8 cellular contexts compared by ENCODE assay signal in the genomic region with DNA sequence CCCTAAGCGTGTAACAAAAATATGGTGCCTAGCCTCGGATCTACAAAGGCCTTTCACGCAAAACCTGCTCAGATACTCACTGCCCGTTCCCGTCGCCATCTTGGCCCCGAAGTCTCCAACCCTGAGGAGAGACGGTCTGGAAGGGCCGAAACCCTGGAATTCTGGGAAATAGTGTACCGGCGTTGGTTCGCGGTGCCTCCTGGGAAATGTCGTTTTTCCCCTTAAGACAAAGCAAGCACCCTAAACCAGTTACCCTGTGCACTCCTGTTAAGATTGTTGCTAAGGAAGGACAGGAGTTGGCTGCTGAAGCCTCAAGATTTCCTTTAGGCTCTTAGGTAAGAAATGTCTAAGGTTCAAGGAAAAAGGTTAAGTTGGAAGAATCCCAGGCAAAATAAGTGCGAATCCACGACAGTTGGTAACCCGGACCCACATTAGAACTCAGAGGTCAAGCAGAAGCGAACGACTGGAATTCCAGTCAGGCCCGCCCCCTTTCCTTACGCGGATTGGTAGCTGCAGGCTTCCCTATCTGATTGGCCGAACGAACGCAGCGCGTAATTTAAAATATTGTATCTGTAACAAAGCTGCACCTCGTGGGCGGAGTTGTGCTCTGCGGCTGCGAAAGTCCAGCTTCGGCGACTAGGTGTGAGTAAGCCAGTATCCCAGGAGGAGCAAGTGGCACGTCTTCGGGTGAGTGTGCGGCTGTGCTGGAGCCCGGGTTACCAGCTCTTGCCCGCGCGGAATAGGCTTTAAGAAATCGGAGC. TPM values are rescaled to one million over a fixed set of nuclear protein-coding genes. Genes with fewer than 3 reads are reported as not detected.
A peak's percentile ranks its signal among the peaks of the same experiment; 100 is the strongest.
DNase-seq lines count a peak whose midpoint lies in the region; ATAC-seq, FAIRE-seq and TF ChIP-seq lines count a peak whose summit lies in the region.

A gene with protein sequence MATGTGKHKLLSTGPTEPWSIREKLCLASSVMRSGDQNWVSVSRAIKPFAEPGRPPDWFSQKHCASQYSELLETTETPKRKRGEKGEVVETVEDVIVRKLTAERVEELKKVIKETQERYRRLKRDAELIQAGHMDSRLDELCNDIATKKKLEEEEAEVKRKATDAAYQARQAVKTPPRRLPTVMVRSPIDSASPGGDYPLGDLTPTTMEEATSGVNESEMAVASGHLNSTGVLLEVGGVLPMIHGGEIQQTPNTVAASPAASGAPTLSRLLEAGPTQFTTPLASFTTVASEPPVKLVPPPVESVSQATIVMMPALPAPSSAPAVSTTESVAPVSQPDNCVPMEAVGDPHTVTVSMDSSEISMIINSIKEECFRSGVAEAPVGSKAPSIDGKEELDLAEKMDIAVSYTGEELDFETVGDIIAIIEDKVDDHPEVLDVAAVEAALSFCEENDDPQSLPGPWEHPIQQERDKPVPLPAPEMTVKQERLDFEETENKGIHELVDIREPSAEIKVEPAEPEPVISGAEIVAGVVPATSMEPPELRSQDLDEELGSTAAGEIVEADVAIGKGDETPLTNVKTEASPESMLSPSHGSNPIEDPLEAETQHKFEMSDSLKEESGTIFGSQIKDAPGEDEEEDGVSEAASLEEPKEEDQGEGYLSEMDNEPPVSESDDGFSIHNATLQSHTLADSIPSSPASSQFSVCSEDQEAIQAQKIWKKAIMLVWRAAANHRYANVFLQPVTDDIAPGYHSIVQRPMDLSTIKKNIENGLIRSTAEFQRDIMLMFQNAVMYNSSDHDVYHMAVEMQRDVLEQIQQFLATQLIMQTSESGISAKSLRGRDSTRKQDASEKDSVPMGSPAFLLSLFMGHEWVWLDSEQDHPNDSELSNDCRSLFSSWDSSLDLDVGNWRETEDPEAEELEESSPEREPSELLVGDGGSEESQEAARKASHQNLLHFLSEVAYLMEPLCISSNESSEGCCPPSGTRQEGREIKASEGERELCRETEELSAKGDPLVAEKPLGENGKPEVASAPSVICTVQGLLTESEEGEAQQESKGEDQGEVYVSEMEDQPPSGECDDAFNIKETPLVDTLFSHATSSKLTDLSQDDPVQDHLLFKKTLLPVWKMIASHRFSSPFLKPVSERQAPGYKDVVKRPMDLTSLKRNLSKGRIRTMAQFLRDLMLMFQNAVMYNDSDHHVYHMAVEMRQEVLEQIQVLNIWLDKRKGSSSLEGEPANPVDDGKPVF (minus strand): TSS at position 115 of the 761 bp plus-strand sequence. CDS start 16 bp downstream, at position 99.
A gene (plus strand): TSS at position 597 of the 761 bp plus-strand sequence. CDS start 569 bp downstream, outside the sequence.

- peak within 1 kb of the TSS; percentile 100 for H2AFZ ChIP-seq in GM12878 (ENCODE audit: control insufficient read depth, low read depth, low read length)

- TF ChIP-seq RAD21 in GM12878 (IDR thresholded peaks at IDR 0.05; ENCODE audit: insufficient read depth, low read depth, low read length), result no peak

- peak within 1 kb of the TSS; percentile 93 for H3K9ac ChIP-seq in GM12878 (ENCODE audit: control insufficient read depth, insufficient read depth, low read length)

- no peaks in the 10 kb centered on the region; the same call in 1 of the 2 replicates for H3K4me1 ChIP-seq in GM12878 (ENCODE audit: control insufficient read depth, insufficient read depth, low read length)

- in situ Hi-C loops in GM12878 (cut with MboI), result loop anchor here (25.0 kb wide), 1 partner anchor 334 kb away; no protein-coding TSS in a partner anchor

- peak; percentile 97 for FAIRE-seq in GM12878 (lab: Jason Lieb, UNC)

- no peaks in the 10 kb centered on the region for H4K20me1 ChIP-seq in GM12878 (ENCODE audit: control insufficient read depth, insufficient read depth)

- TF ChIP-seq POLR2A in GM12878 (IDR thresholded peaks at IDR 0.05; ENCODE audit: low read depth, low read length), result peak; percentile 73

- POLR2A ChIA-PET in GM12878 (lab: Charles Lee), result interaction anchor here (0.6 to 2.6 kb wide), 10 partner anchors 9 to 1102 kb away, joined by 3 to 9 read pairs (median 5); a partner anchor contains a TSS

- WGBS in GM12878 (ENCODE audit: insufficient coverage, insufficient replicate concordance, low lambda C conversion rate, missing lambda C conversion rate), result under 1% methylated on average over 41 of the region's 41 CpGs

- H3K79me2 ChIP-seq in GM12878 (ENCODE audit: control insufficient read depth, insufficient read depth, low read length), result peaks cover 34% of the 10 kb centered on the region

- H3K27ac ChIP-seq in 22Rv1, result peak within 1 kb of the TSS; percentile 89
- peak within 1 kb of the TSS; percentile 97 for H3K27ac ChIP-seq in GM12878 (ENCODE audit: control insufficient read depth, insufficient read depth)

- H3K36me3 ChIP-seq in GM12878 (ENCODE audit: control insufficient read depth in 2 of 2, insufficient read depth in 2 of 2, low read length in 1 of 2), result peaks cover 18% of the 10 kb centered on the region in 2 experiments

- RAD21 ChIA-PET in GM12878 (lab: Charles Lee; ENCODE audit: unreplicated experiment), result interaction anchor here (0.7 to 3.5 kb wide), 9 partner anchors 9 to 397 kb away, joined by 3 to 16 read pairs (median 4); a partner anchor contains a TSS

- SMC1A ChIA-PET in GM12878 (lab: Charles Lee; ENCODE audit: uncharacterized antibody, unreplicated experiment), result interaction anchor here (0.9 to 3.6 kb wide), 11 partner anchors 13 to 325 kb away, joined by 3 to 20 read pairs (median 3); a partner anchor contains a TSS

- ATAC-seq in GM18517 (IDR thresholded peaks at IDR 0.05; ENCODE audit: unreplicated experiment), result peak; percentile 84
- ATAC-seq in HG03039 (IDR thresholded peaks at IDR 0.05; ENCODE audit: unreplicated experiment), result peak; percentile 77
- ATAC-seq in GM12878, result peak; percentile 92

- CTCF ChIA-PET in GM12878 (lab: Yijun Ruan, JAX), result interaction anchor here (0.6 to 6.5 kb wide), 18 partner anchors 7 to 1620 kb away, joined by 3 to 46 read pairs (median 4); a partner anchor contains a TSS

- intact Hi-C loops in GM12878 (cut with micrococcal nuclease; ENCODE audit: unreplicated experiment), result loop anchor here (2.0 to 5.0 kb wide), 2 partner anchors 159 to 174 kb away; a partner anchor contains a TSS

- peak in 1 of 2 experiments; percentile 13; a peak in 2 of 4 replicates for TF ChIP-seq EP300 in GM12878 (IDR thresholded peaks at IDR 0.05; ENCODE audit: borderline replicate concordance in 1 of 2, control insufficient read depth in 1 of 2, low read depth in 2 of 2, low read length in 2 of 2)

- TF ChIP-seq CTCF in 22Rv1 (IDR thresholded peaks at IDR 0.05) (no peak), GM12878 (IDR thresholded peaks at IDR 0.05 in 2 of 3, conservative IDR thresholded peaks at IDR 0.05 in 1 of 3; ENCODE audit: control insufficient read depth in 2 of 3, extremely low read depth in 1 of 3, insufficient read depth in 1 of 3, low read depth in 3 of 3, low read length in 3 of 3) (no peak), retinal pigment epithelial cell (conservative IDR thresholded peaks at IDR 0.05; ENCODE audit: low read depth, low read length) (no peak)

- DNase-seq in NCI-H2081 (lab: John Stamatoyannopoulos, UW) (peak; percentile 93 to 94), T-helper 9 cell (peak; percentile 84), GM12878 (ENCODE audit: low read depth, low spot score) (peak; percentile 92), hypothalamus (lab: John Stamatoyannopoulos, UW) (peak; percentile 44 to 99 (median 90)), retinal pigment epithelial cell (ENCODE audit: low read depth) (peak; percentile 88)

- H3K27me3 ChIP-seq in GM12878 (replicated peaks in 1 of 2; ENCODE audit: control insufficient read depth in 2 of 2, insufficient read depth in 2 of 2, low read length in 1 of 2), result no peaks in the 10 kb centered on the region

- BruUV-seq in GM12878 (replicated peaks; lab: Mats Ljungman, UMichigan), result no TSS peak

- H3K4me3 ChIP-seq in GM12878 (peak within 1 kb of the TSS; percentile 97), retinal pigment epithelial cell (ENCODE audit: low read length) (peak within 1 kb of the TSS; percentile 92)

- no peaks in the 10 kb centered on the region for H3K9me3 ChIP-seq in GM12878 (replicated peaks; ENCODE audit: control insufficient read depth, insufficient read depth, low read length)

- H3K4me2 ChIP-seq in GM12878 (ENCODE audit: control insufficient read depth, insufficient read depth), result peak within 1 kb of the TSS; percentile 81

RNA-seq across cellular contexts. Expression of the first gene that starts in this region (rescaled TPM):
- total RNA-seq in GM12878 (2013; cell fraction: nucleolus; rRNA removed), result 99.9 and 100 TPM in 2 replicates
- total RNA-seq in GM12878 (2014; rRNA removed) (28.1 and 35.5 TPM in 2 replicates), GM12878 (2014; rRNA removed; fragmentation: Illumina TruSeq; extraction: Trizol) (28.4 and 30.3 TPM in 2 replicates), GM12878 (2021) (33.4 and 40.9 TPM in 2 replicates)
- 17.4 TPM for polyA plus RNA-seq in GM12878 (2011; ENCODE audit: low read depth)
- polyA plus RNA-seq in GM12878 (2011; rRNA removed) (74.6 and 74.7 TPM in 2 replicates), GM12878 (2014; fragmentation: Illumina TruSeq; extraction: Trizol) (48.1 and 75.0 TPM in 2 replicates), GM12878 (2014; fragmentation: Nextera tagmentation; extraction: Ambion mirVana) (10 to 100 TPM; 35.2 to 52.6 TPM), GM12878 (2014; rRNA removed) (32.7 and 37.8 TPM in 2 replicates), GM12878 (2016; fragmentation: Nextera tagmentation; extraction: Ambion mirVana) (10 to 100 TPM; 74.0 to 78.5 TPM)
- polyA plus RNA-seq in GM12878 (2011; cell fraction: cytosol; rRNA removed), result 36.7 and 43.4 TPM in 2 replicates
- 118 and 137 TPM in 2 replicates for polyA plus RNA-seq in GM12878 (2011; cell fraction: nucleus; rRNA removed)
- 25.3 and 25.6 TPM in 2 replicates for polyA plus RNA-seq in GM12878 (2012)
- 38.0 and 51.2 TPM in 2 replicates for polyA minus RNA-seq in GM12878 (2011; rRNA and poly(A)+ RNA removed)
- 14.2 and 16.0 TPM in 2 replicates for polyA minus RNA-seq in GM12878 (2011; cell fraction: cytosol; rRNA and poly(A)+ RNA removed)
- polyA minus RNA-seq in GM12878 (2011; cell fraction: nucleus; rRNA and poly(A)+ RNA removed), result 28.4 and 43.0 TPM in 2 replicates

RNA-seq across cellular contexts. Expression of the second gene that starts in this region (rescaled TPM):
- 35.1 and 39.2 TPM in 2 replicates for total RNA-seq in GM12878 (2013; cell fraction: nucleolus; rRNA removed)
- 45.4 and 47.2 TPM in 2 replicates for total RNA-seq in GM12878 (2014; rRNA removed)
- total RNA-seq in GM12878 (2014; rRNA removed; fragmentation: Illumina TruSeq; extraction: Trizol), result 53.6 and 54.2 TPM in 2 replicates
- 42.0 and 45.8 TPM in 2 replicates for total RNA-seq in GM12878 (2021)
- polyA plus RNA-seq in GM12878 (2011; ENCODE audit: low read depth), result 14.9 TPM
- 45.2 and 47.0 TPM in 2 replicates for polyA plus RNA-seq in GM12878 (2011; rRNA removed)
- 39.8 and 40.7 TPM in 2 replicates for polyA plus RNA-seq in GM12878 (2011; cell fraction: cytosol; rRNA removed)
- 80.6 and 95.7 TPM in 2 replicates for polyA plus RNA-seq in GM12878 (2011; cell fraction: nucleus; rRNA removed)
- polyA plus RNA-seq in GM12878 (2012), result 16.1 and 20.9 TPM in 2 replicates
- polyA plus RNA-seq in GM12878 (2014; fragmentation: Illumina TruSeq; extraction: Trizol), result 50.7 and 52.9 TPM in 2 replicates
- polyA plus RNA-seq in GM12878 (2014; fragmentation: Nextera tagmentation; extraction: Ambion mirVana), result 10 to 100 TPM; 20.7 to 27.2 TPM
- 34.6 and 34.9 TPM in 2 replicates for polyA plus RNA-seq in GM12878 (2014; rRNA removed)
- polyA plus RNA-seq in GM12878 (2016; fragmentation: Nextera tagmentation; extraction: Ambion mirVana), result 10 to 100 TPM; 56.2 to 61.9 TPM
- polyA minus RNA-seq in GM12878 (2011; rRNA and poly(A)+ RNA removed), result 90.1 and 111 TPM in 2 replicates
- 28.8 and 35.5 TPM in 2 replicates for polyA minus RNA-seq in GM12878 (2011; cell fraction: cytosol; rRNA and poly(A)+ RNA removed)
- polyA minus RNA-seq in GM12878 (2011; cell fraction: nucleus; rRNA and poly(A)+ RNA removed), result 79.3 and 103 TPM in 2 replicates

Comparison
In these comparisons a context has a peak if more than half of its experiments do, and no peak if none do; other contexts are left out.
1. Peak in every context shown above with its lines: DNase-seq, ATAC-seq, H3K4me3 ChIP-seq and H3K27ac ChIP-seq.